Comparison of ENCODE assay signal across 8 cellular contexts in the genomic region with DNA sequence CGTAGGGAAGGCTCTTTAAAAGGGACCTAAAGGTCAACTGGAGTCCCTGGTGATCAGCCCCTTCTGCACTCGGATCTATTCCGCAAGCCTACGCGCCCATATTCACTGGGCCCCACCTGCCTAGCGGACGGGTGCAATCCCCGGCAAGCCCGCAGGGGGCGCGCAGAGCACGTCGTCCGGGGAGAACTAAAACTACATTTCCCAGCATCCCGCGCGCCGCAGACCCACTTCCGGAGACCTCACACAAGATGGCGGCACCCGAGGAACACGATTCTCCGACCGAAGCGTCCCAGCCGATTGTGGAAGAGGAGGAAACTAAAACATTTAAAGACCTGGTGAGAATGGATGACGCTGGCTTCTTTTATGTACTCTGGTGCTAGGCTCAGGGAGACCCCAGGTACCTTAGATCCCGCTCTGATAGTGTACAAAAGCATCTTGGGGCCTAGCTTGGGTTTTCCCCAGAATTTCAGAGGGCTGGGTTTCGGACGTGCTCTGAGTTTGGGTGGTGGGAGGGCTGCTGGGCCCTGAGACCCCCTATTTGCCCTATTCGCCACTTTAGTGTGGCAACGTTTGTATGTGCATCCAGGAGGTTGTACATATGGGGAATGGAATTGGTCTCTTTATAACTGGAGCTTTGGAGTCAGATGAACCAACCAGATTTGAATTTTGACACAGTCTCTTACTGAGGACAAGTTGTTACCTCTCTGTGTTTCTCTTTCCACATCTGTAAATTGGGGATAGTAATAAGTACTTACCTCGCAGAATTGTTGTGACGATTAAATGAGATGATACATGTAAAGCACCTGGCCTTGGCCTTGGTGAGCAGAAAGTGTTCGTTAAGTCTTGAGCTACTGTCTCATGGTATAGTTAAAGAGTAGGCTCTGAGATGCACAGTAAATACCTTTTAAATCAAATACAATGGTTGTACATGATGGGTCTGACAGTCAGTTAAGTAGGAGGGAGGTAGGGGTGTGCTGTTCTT. TPM values are rescaled to one million over a fixed set of nuclear protein-coding genes. Genes with fewer than 3 reads are reported as not detected.
DNase-seq lines count a peak whose midpoint lies in the region; ATAC-seq, FAIRE-seq and TF ChIP-seq lines count a peak whose summit lies in the region.

A gene (plus strand): TSS at position 227 of the 982 bp plus-strand sequence. CDS start 22 bp downstream, at position 249.

- H3K4me3 Mint-ChIP-seq in mesothelial cell of epicardium, result peak within 1 kb of the TSS; percentile 84

- no peaks in the 10 kb centered on the region for H3K9me3 ChIP-seq in NT2/D1 (ENCODE audit: insufficient read depth, low read length)

- H3K36me3 ChIP-seq in NT2/D1 (ENCODE audit: insufficient read depth, insufficient read length, low read length), result peaks cover 43% of the 10 kb centered on the region

- peaks cover 46% of the 10 kb centered on the region for H3K4me1 Mint-ChIP-seq in mesothelial cell of epicardium

- peak; percentile 63 for ATAC-seq in GM19468 (IDR thresholded peaks at IDR 0.05; ENCODE audit: extremely low read depth, unreplicated experiment)

- peak; percentile 96 for TF ChIP-seq CTCF in mesothelial cell of epicardium (IDR thresholded peaks at IDR 0.05; ENCODE audit: unreplicated experiment)

- H3K9me3 Mint-ChIP-seq in mesothelial cell of epicardium, result no peaks in the 10 kb centered on the region

- no peaks in the 10 kb centered on the region for H3K27me3 ChIP-seq in NT2/D1 (ENCODE audit: insufficient read depth, insufficient read length)

- no peak for FAIRE-seq in HTR-8/SVneo (lab: Jason Lieb, UNC)
- peak; percentile 70 for FAIRE-seq in endometrium (lab: Jason Lieb, UNC)

- peaks cover 18% of the 10 kb centered on the region for H3K36me3 Mint-ChIP-seq in mesothelial cell of epicardium

- no peaks in the 10 kb centered on the region for H3K4me1 ChIP-seq in NT2/D1 (ENCODE audit: insufficient read depth, insufficient read length)

- H3K4me3 ChIP-seq in NT2/D1 (ENCODE audit: insufficient read length, low read depth), result peak within 1 kb of the TSS; percentile 89

- peak within 1 kb of the TSS; percentile 96 for H3K9ac ChIP-seq in NT2/D1 (ENCODE audit: insufficient read length, low read depth)

- H3K27ac Mint-ChIP-seq in mesothelial cell of epicardium, result peak within 1 kb of the TSS; percentile 96

- H3K27me3 Mint-ChIP-seq in mesothelial cell of epicardium (ENCODE audit: low read depth), result no peaks in the 10 kb centered on the region

- DNase-seq in COR-L47 (lab: John Stamatoyannopoulos, UW) (peak; percentile 70), HTR-8/SVneo (ENCODE audit: insufficient read length, low spot score) (peak; percentile 69), NT2/D1 (ENCODE audit: low read depth, low spot score) (peak; percentile 100), mesothelial cell of epicardium (ENCODE audit: low spot score in 2 of 2, unreplicated experiment in 2 of 2) (peak; percentile 91 to 99)
- DNase-seq in activated CD8-positive, alpha-beta memory T cell treated with anti-CD3 and anti-CD28 coated beads, Interleukin-2, amount 50 U/mL, for 1 hour (ENCODE audit: extremely low read depth), result peak; percentile 84
- DNase-seq in stimulated activated CD8-positive, alpha-beta memory T cell treated with anti-CD3 and anti-CD28 coated beads, Interleukin-15, amount 100 ng/mL, for 48 hours (ENCODE audit: low read depth in 2 of 2), result peak; percentile 91 to 92

RNA-seq across cellular contexts. Expression of the gene that starts here (rescaled TPM):
- total RNA-seq in mesothelial cell of epicardium, result 69.3 to 70.8 TPM (median 70.4 TPM) in 3 replicates

Comparison
In these comparisons a context has a peak if more than half of its experiments do, and no peak if none do; other contexts are left out.
1. Peak in every context shown above with its lines: DNase-seq, ATAC-seq and H3K4me3 ChIP-seq.